2 cellular contexts compared by ENCODE assay signal in genomic region chr9:133471551-133472276, GRCh38.
TF ChIP-seq lines count a peak whose summit lies in the region.

No MANE protein-coding gene starts in this region.

TF ChIP-seq in GM12878, 131 proteins besides CTCF, POLR2A, EP300 and RAD21 (continues in another document):
- TF ChIP-seq ZBTB33 (IDR thresholded peaks at IDR 0.05) (no peak), E2F8 (IDR thresholded peaks at IDR 0.05; ENCODE audit: low read depth, partially characterized antibody) (no peak), ZBTB4 (CRISPR knock-in tag; IDR thresholded peaks at IDR 0.05) (no peak), ZNF687 (IDR thresholded peaks at IDR 0.05) (no peak)

TF ChIP-seq in GM12891, 5 proteins besides CTCF, POLR2A, EP300 and RAD21:
- no peak for TF ChIP-seq SPI1 (IDR thresholded peaks at IDR 0.05; ENCODE audit: low read depth, low read length)
- no peak for TF ChIP-seq POU2F2 (IDR thresholded peaks at IDR 0.05; ENCODE audit: low read depth, low read length)
- no peak for TF ChIP-seq PAX5 (IDR thresholded peaks at IDR 0.05; ENCODE audit: insufficient read depth, low read length, severe bottlenecking)
- TF ChIP-seq POLR2AphosphoS5 (IDR thresholded peaks at IDR 0.05; ENCODE audit: low read depth, low read length): no peak
- no peak for TF ChIP-seq TAF1 (IDR thresholded peaks at IDR 0.05; ENCODE audit: low read depth, low read length)
